In genomic region chr16:89490386-89491237, GRCh38 we compare ENCODE assay signal across 1 cellular context.
TF ChIP-seq lines count a peak whose summit lies in the region.

Gene ANKRD11 (minus strand): TSS chr16:89490561. CDS start chr16:89317019, 173,542 bp downstream.

TF ChIP-seq in K562, 482 proteins besides CTCF, POLR2A, EP300 and RAD21 (continued from another document and continues in another):
- no peak for TF ChIP-seq ZMIZ1 (IDR thresholded peaks at IDR 0.05; ENCODE audit: low read depth in 2 of 2, low read length in 2 of 2)
- TF ChIP-seq ZNF324 (CRISPR knock-in tag; IDR thresholded peaks at IDR 0.05), result no peak
- no peak for TF ChIP-seq ZBTB8A (IDR thresholded peaks at IDR 0.05; ENCODE audit: partially characterized antibody)
- no peak for TF ChIP-seq IRF9 (tag; IDR thresholded peaks at IDR 0.05)
- TF ChIP-seq RFX1 (IDR thresholded peaks at IDR 0.05), result no peak; the same call in 1 of the 2 replicates
- peak; percentile 87 for TF ChIP-seq SP1 (CRISPR knock-in tag; IDR thresholded peaks at IDR 0.05)
- TF ChIP-seq U2AF1 (optimal IDR thresholded peaks at IDR 0.05; ENCODE audit: low read depth, low read length), result no peak
- TF ChIP-seq ZNF316 (IDR thresholded peaks at IDR 0.05), result no peak
- TF ChIP-seq KDM5B (IDR thresholded peaks at IDR 0.05; ENCODE audit: insufficient replicate concordance, low read depth, low read length), result peak; percentile 58
- peak; percentile 93 for TF ChIP-seq TARDBP (IDR thresholded peaks at IDR 0.05)
- TF ChIP-seq SFPQ (IDR thresholded peaks at IDR 0.05; ENCODE audit: low read depth, low read length), result no peak
- TF ChIP-seq KLF6 (CRISPR knock-in tag; IDR thresholded peaks at IDR 0.05; ENCODE audit: borderline replicate concordance), result no peak
- TF ChIP-seq ELF2 (CRISPR knock-in tag; IDR thresholded peaks at IDR 0.05), result peak; percentile 99
- peak; percentile 37 to 89; a peak in 2 of 4 replicates for TF ChIP-seq UBTF (IDR thresholded peaks at IDR 0.05; ENCODE audit: borderline replicate concordance in 1 of 2, low read depth in 2 of 2, low read length in 2 of 2)
- TF ChIP-seq RBM15 (IDR thresholded peaks at IDR 0.05; ENCODE audit: insufficient read depth, low read length), result no peak
- no peak for TF ChIP-seq ETS2 (tag; IDR thresholded peaks at IDR 0.05; ENCODE audit: borderline replicate concordance, poor library complexity, severe bottlenecking)
- TF ChIP-seq GTF2B (IDR thresholded peaks at IDR 0.05; ENCODE audit: extremely low read depth, insufficient read length), result no peak
- peak; percentile 60 for TF ChIP-seq NFIC (IDR thresholded peaks at IDR 0.05)
- TF ChIP-seq ZNF507 (tag; conservative IDR thresholded peaks at IDR 0.05), result no peak
- no peak for TF ChIP-seq MGA (IDR thresholded peaks at IDR 0.05)
- TF ChIP-seq PHF20 (IDR thresholded peaks at IDR 0.05; ENCODE audit: partially characterized antibody), result peak; percentile 51
- no peak for TF ChIP-seq HIVEP1 (CRISPR knock-in tag; IDR thresholded peaks at IDR 0.05)
- TF ChIP-seq KDM1A (IDR thresholded peaks at IDR 0.05), result no peak
- no peak for TF ChIP-seq ZNF79 (CRISPR knock-in tag; IDR thresholded peaks at IDR 0.05; ENCODE audit: low read depth)
- TF ChIP-seq ZBTB2 (IDR thresholded peaks at IDR 0.05), result peak; percentile 99
- TF ChIP-seq CLOCK (CRISPR knock-in tag; IDR thresholded peaks at IDR 0.05; ENCODE audit: borderline replicate concordance), result no peak
- peak; percentile 69; the same call in 1 of the 2 replicates for TF ChIP-seq PHF8 (IDR thresholded peaks at IDR 0.05; ENCODE audit: borderline replicate concordance, low read length)
- TF ChIP-seq ZNF253 (CRISPR knock-in tag; conservative IDR thresholded peaks at IDR 0.05), result no peak
